10 cellular contexts compared by ENCODE assay signal in genomic region chr9:33143241-33143642, GRCh38. TPM values are rescaled to one million over a fixed set of nuclear protein-coding genes. Genes with fewer than 3 reads are reported as not detected.
A peak's percentile ranks its signal among the peaks of the same experiment; 100 is the strongest.
DNase-seq lines count a peak whose midpoint lies in the region; ATAC-seq and TF ChIP-seq lines count a peak whose summit lies in the region.
"Had no signal": no experiment of that assay in that cellular context is flagged by ENCODE, and none has a peak within 500 bp of the region (broad histone marks: within the 10 kb centered on the region; RNA-seq: fewer than 3 reads in every experiment).

No MANE protein-coding gene starts in this region.

- peak overlapping the region; percentile 29 for H3K4me3 Mint-ChIP-seq in activated CD4-positive, alpha-beta T cell treated with anti-CD3 and anti-CD28 coated beads, Interleukin-2, amount 10 ng/mL, durations not matched to agents 24 days and 14 days

- no peaks in the 10 kb centered on the region for H3K27me3 Mint-ChIP-seq in activated CD4-positive, alpha-beta T cell treated with anti-CD3 and anti-CD28 coated beads, Interleukin-2, amount 10 ng/mL, durations not matched to agents 24 days and 14 days

- H3K79me2 ChIP-seq in OCI-LY3 (ENCODE audit: low read length), result peaks cover 100% of the 10 kb centered on the region

- peak overlapping the region; percentile 72 for H3K4me2 ChIP-seq in OCI-LY3 (ENCODE audit: low read length)

- ATAC-seq in GM19023 (IDR thresholded peaks at IDR 0.05; ENCODE audit: unreplicated experiment) (no peak), GM21515 (IDR thresholded peaks at IDR 0.05; ENCODE audit: unreplicated experiment) (no peak)
- ATAC-seq: right lobe of liver had no signal

- H3K27me3 ChIP-seq in OCI-LY3 (ENCODE audit: low read depth, low read length), result no peaks in the 10 kb centered on the region
- H3K27me3 ChIP-seq in suprapubic skin, result no peaks in the 10 kb centered on the region
- H3K27me3 ChIP-seq: right lobe of liver, tibial nerve had no signal

- peaks cover 12% of the 10 kb centered on the region for H4K20me1 ChIP-seq in OCI-LY3 (ENCODE audit: insufficient read depth, low read length)

- peaks cover 96% of the 10 kb centered on the region for H3K4me1 ChIP-seq in OCI-LY3 (ENCODE audit: low read length)
- peaks cover 79% of the 10 kb centered on the region for H3K4me1 ChIP-seq in suprapubic skin

- H3K36me3 ChIP-seq in OCI-LY3 (replicated peaks; ENCODE audit: low read depth, low read length), result peaks cover 9% of the 10 kb centered on the region
- no peaks in the 10 kb centered on the region for H3K36me3 ChIP-seq in suprapubic skin
- H3K36me3 ChIP-seq: right lobe of liver, tibial nerve had no signal

- no peaks in the 10 kb centered on the region for H3K9me3 ChIP-seq in OCI-LY3 (ENCODE audit: insufficient read depth, low read length)
- H3K9me3 ChIP-seq in suprapubic skin, result no peaks in the 10 kb centered on the region
- H3K9me3 ChIP-seq: right lobe of liver, tibial nerve had no signal

- intact Hi-C loops in activated CD4-positive, alpha-beta T cell treated with anti-CD3 and anti-CD28 coated beads, Interleukin-2, amount 10 ng/mL, durations not matched to agents 24 days and 14 days (cut with micrococcal nuclease), result loop anchor here (2.0 kb wide), 1 partner anchor 18 kb away; no protein-coding TSS in a partner anchor

- 86% methylated on average over 2 of the region's 2 CpGs for WGBS in suprapubic skin

- TF ChIP-seq CTCF in OCI-LY3 (IDR thresholded peaks at IDR 0.05; ENCODE audit: low read depth, low read length) (no peak), fibroblast of the aortic adventitia (IDR thresholded peaks at IDR 0.05; ENCODE audit: insufficient read depth, low read length) (no peak), suprapubic skin (IDR thresholded peaks at IDR 0.05) (no peak)

- H3K36me3 Mint-ChIP-seq in activated CD4-positive, alpha-beta T cell treated with anti-CD3 and anti-CD28 coated beads, Interleukin-2, amount 10 ng/mL, durations not matched to agents 24 days and 14 days (ENCODE audit: low read depth), result peaks cover 29% of the 10 kb centered on the region

- peaks cover 59% of the 10 kb centered on the region for H3K4me1 Mint-ChIP-seq in activated CD4-positive, alpha-beta T cell treated with anti-CD3 and anti-CD28 coated beads, Interleukin-2, amount 10 ng/mL, durations not matched to agents 24 days and 14 days

- no peak for TF ChIP-seq POLR2A in suprapubic skin (IDR thresholded peaks at IDR 0.05)

- no peak for DNase-seq in activated CD4-positive, alpha-beta T cell treated with anti-CD3 and anti-CD28 coated beads, Interleukin-2, amount 10 ng/mL, durations not matched to agents 24 days and 14 days
- DNase-seq in activated CD4-positive, alpha-beta T cell treated with anti-CD3 and anti-CD28 coated beads for 4 hours, result no peak
- peak; percentile 77 for DNase-seq in fibroblast of the aortic adventitia (ENCODE audit: low read depth)
- peak; percentile 40 to 47 for DNase-seq in suprapubic skin (ENCODE audit: low spot score in 2 of 2)
- DNase-seq in stimulated activated CD4-positive, alpha-beta T cell treated with anti-CD3 and anti-CD28 coated beads, Interleukin-4, amount 100 ng/mL, for 4 hours, result no peak

- no peaks in the 10 kb centered on the region for H3K9me3 Mint-ChIP-seq in activated CD4-positive, alpha-beta T cell treated with anti-CD3 and anti-CD28 coated beads, Interleukin-2, amount 10 ng/mL, durations not matched to agents 24 days and 14 days

- H3K27ac Mint-ChIP-seq in activated CD4-positive, alpha-beta T cell treated with anti-CD3 and anti-CD28 coated beads, Interleukin-2, amount 10 ng/mL, durations not matched to agents 24 days and 14 days, result peak overlapping the region; percentile 64

- H2AFZ ChIP-seq in OCI-LY3 (ENCODE audit: low read depth, low read length), result no peak overlapping the region

- H3K27ac ChIP-seq in OCI-LY3 (ENCODE audit: low read length) (peak overlapping the region; percentile 95), suprapubic skin (no peak overlapping the region)
- H3K27ac ChIP-seq: tibial nerve had no signal

- H3K9ac ChIP-seq in OCI-LY3 (ENCODE audit: low read length), result peak overlapping the region; percentile 50; the same call in 1 of the 2 replicates

- peak overlapping the region; percentile 25 for H3K4me3 ChIP-seq in OCI-LY3 (ENCODE audit: low read length)
- no peak overlapping the region for H3K4me3 ChIP-seq in fibroblast of the aortic adventitia (ENCODE audit: low read depth, low read length)
- H3K4me3 ChIP-seq in suprapubic skin, result no peak overlapping the region
- H3K4me3 ChIP-seq: right lobe of liver, tibial nerve had no signal

- no peak for TF ChIP-seq EP300 in suprapubic skin (IDR thresholded peaks at IDR 0.05)

RNA-seq across cellular contexts. Expression of gene B4GALT1, which starts 23.9 kb away (rescaled TPM):
- total RNA-seq in activated CD4-positive, alpha-beta T cell treated with anti-CD3 and anti-CD28 coated beads, Interleukin-2, amount 10 ng/mL, durations not matched to agents 24 days and 14 days, result 53.8 and 55.7 TPM in 2 replicates
- total RNA-seq in fibroblast of the aortic adventitia (ENCODE audit: low replicate concordance), result 40.9 and 41.0 TPM in 2 replicates
- 10 to 100 TPM; 45.1 to 68.7 (median 53.5) TPM for total RNA-seq in suprapubic skin

Comparison
In these comparisons a context has a peak if more than half of its experiments do, and no peak if none do; other contexts are left out.
1. DNase-seq: peak in fibroblast of the aortic adventitia (single experiment) and suprapubic skin (2 of 2); none in activated CD4-positive, alpha-beta T cell treated with anti-CD3 and anti-CD28 coated beads, Interleukin-2, amount 10 ng/mL, durations not matched to agents 24 days and 14 days (single experiment), activated CD4-positive, alpha-beta T cell treated with anti-CD3 and anti-CD28 coated beads for 4 hours (0 of 2) and stimulated activated CD4-positive, alpha-beta T cell treated with anti-CD3 and anti-CD28 coated beads, Interleukin-4, amount 100 ng/mL, for 4 hours (0 of 2).